In the genomic region with DNA sequence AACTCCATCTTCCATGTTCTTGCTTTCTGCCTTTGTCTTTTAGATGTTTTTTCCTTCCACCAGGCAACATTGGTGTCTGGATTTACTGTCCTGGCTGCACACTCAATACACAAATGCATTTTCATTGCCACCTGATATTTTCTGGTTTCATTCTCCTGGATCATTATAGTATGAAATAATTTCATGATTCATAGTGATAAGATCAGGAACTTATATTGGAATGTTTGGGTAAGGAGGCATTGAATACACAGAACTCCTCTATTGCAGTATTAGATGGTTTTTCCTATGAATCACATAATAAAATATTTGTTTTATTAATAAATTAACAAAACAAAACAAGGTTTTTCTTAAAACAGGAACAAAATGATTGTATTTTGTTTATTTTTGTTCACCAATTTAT, we compare ENCODE assay signal across 10 cellular contexts.
"Had no signal": no experiment of that assay in that cellular context is flagged by ENCODE, and none has a peak within 500 bp of the region (broad histone marks: within the 10 kb centered on the region; RNA-seq: fewer than 3 reads in every experiment).

No MANE protein-coding gene starts in this region.

- FAIRE-seq: H54 had no signal

- H3K4me2 ChIP-seq: GM23338 had no signal

- H3K9ac ChIP-seq: GM23248 had no signal

- H3K36me3 ChIP-seq: HAP-1 had no signal

- H2AFZ ChIP-seq: GM23248, GM23338 had no signal

- H3K9me3 ChIP-seq: HAP-1 had no signal

- ATAC-seq: GM23338, HCT116 had no signal

- H3K4me3 ChIP-seq: GM23248, GM23338, HAP-1 had no signal

- DNase-seq: GM23248, GOT3, H7, H9, HCEC 1CT, HFFc6 had no signal

- H3K4me1 ChIP-seq: HAP-1 had no signal

- H3K27ac ChIP-seq: GM23248 had no signal
